Comparison of ENCODE assay signal across 8 cellular contexts in the genomic region with DNA sequence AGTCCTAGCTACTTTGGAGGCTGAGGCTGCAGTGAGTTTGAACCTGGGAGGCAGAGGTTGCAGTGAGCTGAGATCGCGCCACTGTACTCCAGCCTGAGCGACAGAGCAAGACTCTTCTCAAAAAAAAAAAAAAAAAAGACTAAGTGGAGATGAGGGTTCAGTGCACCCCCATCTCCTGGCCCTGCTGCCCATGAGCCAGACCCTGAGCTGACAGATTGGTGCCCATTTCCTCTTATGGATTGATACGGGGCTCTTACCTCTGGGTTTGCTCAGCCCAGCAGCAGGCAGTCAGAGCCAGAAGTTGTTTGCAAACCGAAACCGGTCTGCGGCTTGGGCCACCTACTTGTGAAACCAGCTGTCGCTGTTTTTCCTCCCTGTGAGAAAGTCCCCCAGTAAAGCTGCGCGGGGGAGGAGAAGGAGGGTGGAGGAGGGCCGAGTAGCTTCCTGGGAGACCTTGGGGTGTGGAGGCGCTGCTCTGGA. TPM values are rescaled to one million over a fixed set of nuclear protein-coding genes. Genes with fewer than 3 reads are reported as not detected.
DNase-seq lines count a peak whose midpoint lies in the region; ATAC-seq and TF ChIP-seq lines count a peak whose summit lies in the region.

No MANE protein-coding gene starts in this region.

- POLR2A ChIA-PET in A673 (lab: Charles Lee; ENCODE audit: low non-redundant PET): interaction anchor here (0.7 kb wide), 1 partner anchor 9 kb away, joined by 11 read pairs; no protein-coding TSS in a partner anchor

- peaks cover 7 to 26% of the 10 kb centered on the region in 2 donors for H3K27me3 Mint-ChIP-seq in natural killer cell (ENCODE audit: low read depth in 2 of 2)

- H3K27ac ChIP-seq in A673 (ENCODE audit: low read depth, low read length, poor library complexity, severe bottlenecking): peak overlapping the region; percentile 67

- no peaks in the 10 kb centered on the region for H3K36me3 Mint-ChIP-seq in natural killer cell

- peak overlapping the region; percentile 82 to 94 for H3K27ac Mint-ChIP-seq in natural killer cell

- CTCF ChIA-PET in A673 (lab: Charles Lee): interaction anchor here (0.5 to 0.7 kb wide), 3 partner anchors 216 to 1096 kb away, joined by 3 to 7 read pairs (median 6); no protein-coding TSS in a partner anchor

- intact Hi-C loops in A673 (cut with micrococcal nuclease; ENCODE audit: unreplicated experiment): no loop called here
- intact Hi-C loops in natural killer cell (cut with micrococcal nuclease): loop anchor here (2.0 kb wide), 2 partner anchors 44 kb away; no protein-coding TSS in a partner anchor

- no peaks in the 10 kb centered on the region for H3K36me3 ChIP-seq in A673 (ENCODE audit: insufficient read depth, low read length, poor library complexity, severe bottlenecking)

- no peaks in the 10 kb centered on the region for H3K9me3 ChIP-seq in A673 (ENCODE audit: low read depth, low read length, poor library complexity, severe bottlenecking)

- peaks cover 20 to 38% of the 10 kb centered on the region in 2 donors for H3K4me1 Mint-ChIP-seq in natural killer cell

- TF ChIP-seq CTCF in A673 (conservative IDR thresholded peaks at IDR 0.05; ENCODE audit: low read depth, low read length) (no peak), natural killer cell (IDR thresholded peaks at IDR 0.05) (no peak)

- H3K4me1 ChIP-seq in A673 (ENCODE audit: insufficient read depth, low read length, poor library complexity, severe bottlenecking): no peaks in the 10 kb centered on the region

- no peaks in the 10 kb centered on the region for H3K27me3 ChIP-seq in A673 (replicated peaks; ENCODE audit: insufficient read depth, low read depth, low read length, poor library complexity)

- no TSS peak for BruUV-seq in A673 (replicated peaks; lab: Mats Ljungman, UMichigan)

- no peaks in the 10 kb centered on the region for H3K9me3 Mint-ChIP-seq in natural killer cell

- H3K4me3 Mint-ChIP-seq in natural killer cell: peak overlapping the region; percentile 60

- H3K4me3 ChIP-seq in A673 (ENCODE audit: low read depth, low read length, poor library complexity, severe bottlenecking): peak overlapping the region; percentile 35

- ATAC-seq in GM18858 (IDR thresholded peaks at IDR 0.05; ENCODE audit: unreplicated experiment) (peak; percentile 79), HG03066 (IDR thresholded peaks at IDR 0.05; ENCODE audit: low read depth, unreplicated experiment) (peak; percentile 96), esophagus mucosa (peak; percentile 55), natural killer cell (peak; percentile 93 to 99 (median 95))

- DNase-seq in A673 (ENCODE audit: low spot score) (peak; percentile 64), NCI-H82 (lab: John Stamatoyannopoulos, UW) (peak; percentile 99), natural killer cell (peak; percentile 84)
- DNase-seq in activated CD8-positive, alpha-beta memory T cell treated with anti-CD3 and anti-CD28 coated beads for 48 hours (ENCODE audit: low read depth in 2 of 3, low spot score in 2 of 3): peak; percentile 72 to 77 (median 73)
- peak; percentile 88 for DNase-seq in stimulated activated naive CD4-positive, alpha-beta T cell treated with Interleukin-2 at 50 U/mL for 16 hours (lab: John Stamatoyannopoulos, UW)

RNA-seq across cellular contexts. Expression of a gene that starts 36.9 kb away (rescaled TPM):
- 11.7 and 13.3 TPM in 2 replicates for total RNA-seq in A673 (2021)
- 6.3 TPM for total RNA-seq in esophagus mucosa
- total RNA-seq in natural killer cell: 100 to 1,000 TPM; 110 to 131 (median 121) TPM

RNA-seq across cellular contexts. Expression of a gene that starts 41.9 kb away (rescaled TPM):
- total RNA-seq in A673 (2021) (not detected in 2 replicates), esophagus mucosa (0.36 TPM), natural killer cell (100 to 1,000 TPM in 1 of 3 donors, 10 to 100 TPM in 2; 90.1 to 105 (median 95.7) TPM)

RNA-seq across cellular contexts. Expression of a gene that starts 52.7 kb away (rescaled TPM):
- total RNA-seq in A673 (2021): 5.1 and 7.9 TPM in 2 replicates
- 3.2 TPM for total RNA-seq in esophagus mucosa
- 100 to 1,000 TPM in 2 of 3 donors, 10 to 100 TPM in 1; 84.5 to 101 (median 101) TPM for total RNA-seq in natural killer cell

Comparison
In these comparisons a context has a peak if more than half of its experiments do, and no peak if none do; other contexts are left out.
1. Peak in every context shown above with its lines: DNase-seq, ATAC-seq, H3K4me3 ChIP-seq and H3K27ac ChIP-seq.
2. RNA of a gene that starts 41.9 kb away (total RNA-seq): 90.1 to 105 TPM in natural killer cell; 0.36 TPM in esophagus mucosa (single experiment) and not detected in A673; every median in the first group is over 10 times any median in the second.